8 cellular contexts compared by ENCODE assay signal in the genomic region with DNA sequence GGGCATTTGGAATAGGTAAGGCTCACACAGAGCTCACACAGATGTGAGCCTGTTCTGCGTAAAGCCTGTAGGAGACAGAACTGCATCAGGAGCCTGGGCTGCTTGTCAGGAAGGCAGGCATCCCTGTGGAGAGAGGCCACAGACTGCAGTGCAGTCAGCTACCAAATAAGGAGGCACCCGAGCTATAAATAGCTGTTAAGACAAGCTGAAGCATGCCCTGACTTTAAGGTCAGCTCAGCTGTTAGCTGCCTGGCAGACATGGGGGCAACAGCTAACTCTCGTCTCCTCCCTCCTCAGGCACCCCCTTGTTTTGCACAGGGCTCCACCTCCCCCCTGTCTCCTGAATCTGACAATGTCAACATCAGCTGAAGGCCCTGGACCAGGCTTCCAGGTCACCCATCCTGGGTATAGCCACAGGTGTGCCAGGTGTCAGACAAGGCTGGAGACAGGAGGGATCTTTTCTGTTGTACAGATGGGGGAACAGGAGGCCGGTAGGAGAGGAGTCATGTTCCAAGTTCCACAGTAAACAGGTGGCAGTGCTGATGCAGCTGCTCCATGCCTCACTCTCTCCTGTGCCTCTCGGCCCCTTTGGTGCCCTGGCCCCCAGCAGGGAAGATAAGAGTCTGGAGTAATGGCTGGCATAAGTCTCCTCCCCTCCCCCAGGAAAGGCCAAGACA. TPM values are rescaled to one million over a fixed set of nuclear protein-coding genes. Genes with fewer than 3 reads are reported as not detected.
DNase-seq lines count a peak whose midpoint lies in the region; ATAC-seq and TF ChIP-seq lines count a peak whose summit lies in the region.

No MANE protein-coding gene starts in this region.

- H3K4me1 ChIP-seq in adipocyte (ENCODE audit: control insufficient read depth, insufficient read depth, low read length) = peaks cover 10% of the 10 kb centered on the region

- no peaks in the 10 kb centered on the region for H3K36me3 Mint-ChIP-seq in activated T-helper 17 cell treated with anti-CD3 and anti-CD28 coated beads, Interleukin-2, amount 50 U/mL, for 72 hours (ENCODE audit: low read depth)
- H3K36me3 Mint-ChIP-seq in progenitor cell of endocrine pancreas (ENCODE audit: insufficient read depth) = no peaks in the 10 kb centered on the region

- no peaks in the 10 kb centered on the region for H3K36me3 ChIP-seq in adipocyte (ENCODE audit: control insufficient read depth, insufficient read depth, low read length, severe bottlenecking)

- no peaks in the 10 kb centered on the region for H3K9me3 ChIP-seq in adipocyte (ENCODE audit: control insufficient read depth, low read length)

- DNase-seq in AG09319 (ENCODE audit: extremely low read depth, low read depth) = no peak
- peak; percentile 37 for DNase-seq in LoVo (ENCODE audit: low spot score)
- peak; percentile 65 for DNase-seq in adipocyte (ENCODE audit: low read depth)
- peak in 1 of 2 donors; percentile 53 for DNase-seq in left colon
- DNase-seq in progenitor cell of endocrine pancreas (ENCODE audit: low spot score, unreplicated experiment) = no peak
- no peak for DNase-seq in foreskin melanocyte

- H3K9ac ChIP-seq in adipocyte (ENCODE audit: low read length) = no peak overlapping the region

- no peaks in the 10 kb centered on the region for H3K4me1 Mint-ChIP-seq in activated T-helper 17 cell treated with anti-CD3 and anti-CD28 coated beads, Interleukin-2, amount 50 U/mL, for 72 hours
- H3K4me1 Mint-ChIP-seq in progenitor cell of endocrine pancreas (ENCODE audit: low read depth) = peaks cover 12% of the 10 kb centered on the region

- no peaks in the 10 kb centered on the region for H3K27me3 ChIP-seq in adipocyte (replicated peaks; ENCODE audit: control insufficient read depth, insufficient read depth, low read length)

- TF ChIP-seq CTCF in AG09319 (IDR thresholded peaks at IDR 0.05; ENCODE audit: low read depth, low read length) = peak; percentile 4
- no peak for TF ChIP-seq CTCF in progenitor cell of endocrine pancreas (IDR thresholded peaks at IDR 0.05; ENCODE audit: unreplicated experiment)

- no peak overlapping the region for H3K27ac Mint-ChIP-seq in activated T-helper 17 cell treated with anti-CD3 and anti-CD28 coated beads, Interleukin-2, amount 50 U/mL, for 72 hours
- H3K27ac Mint-ChIP-seq in progenitor cell of endocrine pancreas = no peak overlapping the region

- H3K9me3 Mint-ChIP-seq in activated T-helper 17 cell treated with anti-CD3 and anti-CD28 coated beads, Interleukin-2, amount 50 U/mL, for 72 hours = no peaks in the 10 kb centered on the region
- H3K9me3 Mint-ChIP-seq in progenitor cell of endocrine pancreas (ENCODE audit: low read depth) = peaks cover 3% of the 10 kb centered on the region

- ATAC-seq in left colon = peak; percentile 30
- ATAC-seq in GM19324 (IDR thresholded peaks at IDR 0.05; ENCODE audit: low FRiP score, unreplicated experiment) = no peak
- no peak for ATAC-seq in activated T-helper 17 cell treated with anti-CD3 and anti-CD28 coated beads, Interleukin-2, amount 50 U/mL, for 72 hours (replicated peaks)

- intact Hi-C loops in left colon (cut with DNase I, micrococcal nuclease) = no loop called here

- H3K4me3 ChIP-seq in adipocyte (ENCODE audit: low read length) = no peak overlapping the region

- no peaks in the 10 kb centered on the region for H3K27me3 Mint-ChIP-seq in activated T-helper 17 cell treated with anti-CD3 and anti-CD28 coated beads, Interleukin-2, amount 50 U/mL, for 72 hours
- H3K27me3 Mint-ChIP-seq in progenitor cell of endocrine pancreas = no peaks in the 10 kb centered on the region

- no peak overlapping the region for H3K4me3 Mint-ChIP-seq in activated T-helper 17 cell treated with anti-CD3 and anti-CD28 coated beads, Interleukin-2, amount 50 U/mL, for 72 hours
- no peak overlapping the region for H3K4me3 Mint-ChIP-seq in progenitor cell of endocrine pancreas (ENCODE audit: low read depth)

RNA-seq across cellular contexts. Expression of a gene that starts 27.6 kb away (rescaled TPM):
- total RNA-seq in left colon (100 to 1,000 TPM; 192 to 233 TPM), progenitor cell of endocrine pancreas (94.0 and 99.4 TPM in 2 replicates)
- 10 to 100 TPM; 77.6 to 81.5 TPM for total RNA-seq in activated T-helper 17 cell treated with anti-CD3 and anti-CD28 coated beads, Interleukin-2, amount 50 U/mL, for 72 hours

Comparison
In these comparisons a context has a peak if more than half of its experiments do, and no peak if none do; other contexts are left out.
1. DNase-seq: peak in LoVo (single experiment) and adipocyte (single experiment); none in AG09319 (single experiment), progenitor cell of endocrine pancreas (single experiment) and foreskin melanocyte (single experiment).